36 cellular contexts compared by ENCODE assay signal in genomic region chr11:74409633-74410032, GRCh38. TPM values are rescaled to one million over a fixed set of nuclear protein-coding genes. Genes with fewer than 3 reads are reported as not detected.
"Had no signal": no experiment of that assay in that cellular context is flagged by ENCODE, and none has a peak within 500 bp of the region (broad histone marks: within the 10 kb centered on the region; RNA-seq: fewer than 3 reads in every experiment).

No MANE protein-coding gene starts in this region.

- H3K27ac ChIP-seq: KMS-11 had no signal

- H3K27me3 ChIP-seq: MG63 had no signal

- H3K9me3 ChIP-seq: MG63 had no signal

- H3K36me3 ChIP-seq: MG63 had no signal

- H3K4me3 ChIP-seq: MG63 had no signal

- H3K4me2 ChIP-seq: KMS-11 had no signal

- H3K9ac ChIP-seq: KMS-11 had no signal

- DNase-seq: Karpas-422, Kasumi-1, MG63, MM.1S, MV-4-11, NCI-H1048, NCI-H1092, NCI-H1092 treated with DMSO at 0.1 percent for 48 hours, NCI-H1105, NCI-H1105 treated with DMSO at 0.1 percent for 48 hours, NCI-H1417, NCI-H1417 treated with DMSO at 0.1 percent for 48 hours, NCI-H1436, NCI-H1436 treated with DMSO at 0.1 percent for 48 hours, NCI-H146, NCI-H1694, NCI-H1694 treated with DMSO at 0.1 percent for 48 hours, NCI-H187, NCI-H187 treated with DMSO at 0.1 percent for 48 hours, NCI-H1930, NCI-H2029, NCI-H2029 treated with DMSO at 0.1 percent for 48 hours, NCI-H2081, NCI-H2081 treated with DMSO at 0.1 percent for 48 hours, NCI-H2107, NCI-H2171, NCI-H2171 treated with DMSO at 0.1 percent for 48 hours, NCI-H2227 treated with DMSO at 0.1 percent for 48 hours, NCI-H226, NCI-H345, NCI-H446, NCI-H446 treated with DMSO at 0.1 percent for 48 hours, NCI-H510A had no signal

RNA-seq across cellular contexts. Expression of gene KCNE3, which starts 57.7 kb away (rescaled TPM):
- total RNA-seq: MCF 10A, NCI-H460 had no signal
